ENCODE assay signal across 8 cellular contexts in genomic region chr7:144835166-144835611, GRCh38.
DNase-seq lines count a peak whose midpoint lies in the region; ATAC-seq and TF ChIP-seq lines count a peak whose summit lies in the region.

No MANE protein-coding gene starts in this region.

- no peak for TF ChIP-seq CTCF in HL-60 (IDR thresholded peaks at IDR 0.05; ENCODE audit: insufficient read depth, low read length)
- no peak for TF ChIP-seq CTCF in astrocyte of the cerebellum (IDR thresholded peaks at IDR 0.05; ENCODE audit: low read depth, low read length, missing control alignments)

- H3K27ac ChIP-seq in HL-60 (replicated peaks): peak overlapping the region; percentile 88

- peak overlapping the region; percentile 70 for H3K4me3 ChIP-seq in HL-60 (replicated peaks; ENCODE audit: insufficient read depth, low read length)
- H3K4me3 ChIP-seq in astrocyte of the cerebellum (ENCODE audit: low read depth, low read length): peak overlapping the region; percentile 84

- peak; percentile 55 for DNase-seq in EH (ENCODE audit: low read depth)
- peak in 1 of 2 experiments; percentile 41 for DNase-seq in HL-60 (ENCODE audit: low read depth in 1 of 2, low spot score in 1 of 2)
- peak; percentile 83 for DNase-seq in RKO (ENCODE audit: low spot score)
- DNase-seq in astrocyte of the cerebellum (ENCODE audit: low read depth): no peak
- peak; percentile 35 for DNase-seq in hepatic stellate cell (ENCODE audit: low spot score)
- peak; percentile 65 for DNase-seq in putamen (ENCODE audit: low spot score)
- no peak for DNase-seq in NCI-H128 (lab: John Stamatoyannopoulos, UW; ENCODE audit: unreplicated experiment)

- peak; percentile 34 for ATAC-seq in GM21390 (IDR thresholded peaks at IDR 0.05; ENCODE audit: unreplicated experiment)

- in situ Hi-C loops in astrocyte of the cerebellum (cut with HindIII; ENCODE audit: low sequenced_read_pairs): no loop called here

- no peaks in the 10 kb centered on the region for H3K27me3 ChIP-seq in HL-60 (ENCODE audit: insufficient read depth, poor library complexity, severe bottlenecking)

Comparison
In these comparisons a context has a peak if more than half of its experiments do, and no peak if none do; other contexts are left out.
1. DNase-seq: peak in EH (single experiment), RKO (single experiment), hepatic stellate cell (single experiment) and putamen (single experiment); none in astrocyte of the cerebellum (single experiment) and NCI-H128 (single experiment).